ENCODE assay signal across 16 cellular contexts in genomic region chr1:208233978-208234377, GRCh38. TPM values are rescaled to one million over a fixed set of nuclear protein-coding genes. Genes with fewer than 3 reads are reported as not detected.
DNase-seq lines count a peak whose midpoint lies in the region; ATAC-seq, FAIRE-seq and TF ChIP-seq lines count a peak whose summit lies in the region.
"Had no signal": no experiment of that assay in that cellular context is flagged by ENCODE, and none has a peak within 500 bp of the region (broad histone marks: within the 10 kb centered on the region; RNA-seq: fewer than 3 reads in every experiment).

No MANE protein-coding gene starts in this region.

- dilution Hi-C loops in endothelial cell of umbilical vein (cut with MboI; ENCODE audit: extremely low pct_ligation_motif_present, low sequenced_read_pairs) = loop anchor here (25.0 kb wide), 1 partner anchor 97 kb away; no protein-coding TSS in a partner anchor

- no peak for TF ChIP-seq EP300 in upper lobe of left lung (IDR thresholded peaks at IDR 0.05)

- no peak overlapping the region for H3K14ac ChIP-seq in neuronal stem cell (ENCODE audit: low read length)

- no peak for DNase-seq in right cardiac atrium
- DNase-seq in left cardiac atrium = no peak
- no peak for DNase-seq in endothelial cell of umbilical vein (ENCODE audit: low read depth, low spot score)
- no peak for DNase-seq in neuronal stem cell (ENCODE audit: low spot score)
- no peak for DNase-seq in upper lobe of left lung
- DNase-seq in A673 (ENCODE audit: low spot score) = no peak
- no peak for DNase-seq in HTR-8/SVneo (ENCODE audit: insufficient read length, low spot score)
- DNase-seq in NCI-H2081 (lab: John Stamatoyannopoulos, UW) = no peak
- DNase-seq: activated CD4-positive, alpha-beta T cell treated with anti-CD3 and anti-CD28 coated beads for 1 hour; Kasumi-1; RPMI8226; stimulated activated CD4-positive, alpha-beta T cell treated with anti-CD3 and anti-CD28 coated beads, Interleukin-4, amount 100 ng/mL, for 1 hour had no signal

- CTCF ChIA-PET in endothelial cell of umbilical vein (lab: Charles Lee) = interaction anchor here (1.0 to 15.2 kb wide), 4 partner anchors 11 to 102 kb away, joined by 4 to 714 read pairs (median 8); partner anchors contain the start of gene PLXNA2
- CTCF ChIA-PET in A673 (lab: Charles Lee) = interaction anchor here (1.0 kb wide), 1 partner anchor 11 kb away, joined by 3 read pairs; no protein-coding TSS in a partner anchor

- FAIRE-seq in endothelial cell of umbilical vein (lab: Jason Lieb, UNC) (peak; percentile 82), HTR-8/SVneo (lab: Jason Lieb, UNC) (no peak)
- FAIRE-seq: bronchial epithelial cell, endometrium, frontal cortex had no signal

- no peak overlapping the region for H3K18ac ChIP-seq in neuronal stem cell (ENCODE audit: low read length)

- TF ChIP-seq POLR2A in endothelial cell of umbilical vein (IDR thresholded peaks at IDR 0.05; ENCODE audit: low read depth, low read length) = no peak
- TF ChIP-seq POLR2A in upper lobe of left lung (IDR thresholded peaks at IDR 0.05) = no peak

- H4K8ac ChIP-seq in neuronal stem cell (ENCODE audit: low read depth, low read length) = no peak overlapping the region

- no peak overlapping the region for H2AK5ac ChIP-seq in neuronal stem cell (ENCODE audit: low read depth, low read length)

- peak overlapping the region; percentile 42 for H3K27ac ChIP-seq in right cardiac atrium (ENCODE audit: low read length)
- H3K27ac ChIP-seq in endothelial cell of umbilical vein (ENCODE audit: insufficient read depth, low read depth, low read length) = peak overlapping the region; percentile 15
- no peak overlapping the region for H3K27ac ChIP-seq in neuronal stem cell (replicated peaks; ENCODE audit: low read length)
- H3K27ac ChIP-seq in upper lobe of left lung = peak overlapping the region; percentile 51 to 80 (median 78)
- H3K27ac ChIP-seq in A673 (ENCODE audit: low read depth, low read length, poor library complexity, severe bottlenecking) = no peak overlapping the region

- no peaks in the 10 kb centered on the region for H4K20me1 ChIP-seq in endothelial cell of umbilical vein (replicated peaks; ENCODE audit: control insufficient read depth, extremely low read depth, insufficient read depth, low read length)

- H3K4me2 ChIP-seq in endothelial cell of umbilical vein (ENCODE audit: insufficient read depth, low read length) = no peak overlapping the region
- no peak overlapping the region for H3K4me2 ChIP-seq in neuronal stem cell (ENCODE audit: insufficient read depth, low read length, poor library complexity, severe bottlenecking)

- H3K79me2 ChIP-seq in endothelial cell of umbilical vein (ENCODE audit: control insufficient read depth, insufficient read depth, low read length) = peaks cover 100% of the 10 kb centered on the region

- ATAC-seq in right cardiac atrium (no peak), left cardiac atrium (no peak), upper lobe of left lung (ENCODE audit: low FRiP score in 2 of 2) (peak in 1 of 2 donors; percentile 15)
- ATAC-seq: activated naive CD4-positive, alpha-beta T cell treated with anti-CD3 and anti-CD28 coated beads, Interleukin-2, amount 50 U/mL, for 72 hours had no signal

- POLR2A ChIA-PET in endothelial cell of umbilical vein (lab: Charles Lee) (interaction anchor here (1.8 kb wide), 1 partner anchor 12 kb away, joined by 11 read pairs; no protein-coding TSS in a partner anchor), A673 (lab: Charles Lee; ENCODE audit: low non-redundant PET) (no interaction called here)

- intact Hi-C loops in right cardiac atrium (cut with DNase I) = no loop called here
- intact Hi-C loops in left cardiac atrium (cut with DNase I) = no loop called here
- intact Hi-C loops in endothelial cell of umbilical vein (cut with micrococcal nuclease) = no loop called here
- intact Hi-C loops in A673 (cut with micrococcal nuclease; ENCODE audit: unreplicated experiment) = no loop called here

- BruUV-seq in endothelial cell of umbilical vein (replicated peaks; lab: Mats Ljungman, UMichigan) (no TSS peak), A673 (replicated peaks; lab: Mats Ljungman, UMichigan) (no TSS peak)

- H3K79me1 ChIP-seq in neuronal stem cell (ENCODE audit: low read depth, low read length) = no peaks in the 10 kb centered on the region

- H3K4me1 ChIP-seq in right cardiac atrium (ENCODE audit: control insufficient read depth, insufficient read depth, low read length) = peaks cover 43% of the 10 kb centered on the region
- peaks cover 82% of the 10 kb centered on the region for H3K4me1 ChIP-seq in endothelial cell of umbilical vein (ENCODE audit: control insufficient read depth, extremely low read depth, insufficient read depth, low read length)
- peaks cover 34 to 51% of the 10 kb centered on the region in 2 donors for H3K4me1 ChIP-seq in neuronal stem cell (ENCODE audit: control insufficient read depth in 2 of 2, insufficient read depth in 1 of 2, low read depth in 1 of 2, low read length in 2 of 2)
- H3K4me1 ChIP-seq in upper lobe of left lung = peaks cover 91 to 100% (median 95%) of the 10 kb centered on the region in 4 donors
- H3K4me1 ChIP-seq in A673 (ENCODE audit: insufficient read depth, low read length, poor library complexity, severe bottlenecking) = no peaks in the 10 kb centered on the region

- H3K23ac ChIP-seq in neuronal stem cell (ENCODE audit: low read depth, low read length, poor library complexity) = no peak overlapping the region

- H3K27me3 ChIP-seq in right cardiac atrium (ENCODE audit: control insufficient read depth, insufficient read depth) (no peaks in the 10 kb centered on the region), endothelial cell of umbilical vein (ENCODE audit: control insufficient read depth in 2 of 2, insufficient read depth in 2 of 2, low read length in 2 of 2) (no peaks in the 10 kb centered on the region), neuronal stem cell (ENCODE audit: control insufficient read depth in 3 of 3, insufficient read depth in 3 of 3, low read depth in 1 of 3, low read length in 3 of 3) (no peaks in the 10 kb centered on the region), upper lobe of left lung (no peaks in the 10 kb centered on the region), A673 (replicated peaks; ENCODE audit: insufficient read depth, low read depth, low read length, poor library complexity) (peaks cover 54% of the 10 kb centered on the region)

- no peaks in the 10 kb centered on the region for H3K9me1 ChIP-seq in endothelial cell of umbilical vein (replicated peaks; ENCODE audit: control insufficient read depth, extremely low read depth, insufficient read depth, low read length)

- H2BK120ac ChIP-seq in neuronal stem cell (ENCODE audit: low read depth, low read length) = no peak overlapping the region

- no peak overlapping the region for H2BK12ac ChIP-seq in neuronal stem cell (ENCODE audit: low read length)

- 47% methylated on average over 3 of the region's 3 CpGs for WGBS in right cardiac atrium
- no CpG with 5 or more reads among the region's 3 CpGs for WGBS in neuronal stem cell (ENCODE audit: extremely low coverage in 2 of 2, insufficient read length in 2 of 2, insufficient replicate concordance in 1 of 2), 2 donors
- WGBS in upper lobe of left lung, 2 donors = 41 to 50% methylated on average over 3 of the region's 3 CpGs

- no peak overlapping the region for H3K4me3 ChIP-seq in right cardiac atrium (ENCODE audit: low read length)
- H3K4me3 ChIP-seq in endothelial cell of umbilical vein (replicated peaks in 1 of 3; ENCODE audit: insufficient read depth in 1 of 3, low read depth in 1 of 3, low read length in 3 of 3) = no peak overlapping the region
- H3K4me3 ChIP-seq in neuronal stem cell (ENCODE audit: low read length in 2 of 2) = no peak overlapping the region
- no peak overlapping the region for H3K4me3 ChIP-seq in upper lobe of left lung
- no peak overlapping the region for H3K4me3 ChIP-seq in A673 (ENCODE audit: low read depth, low read length, poor library complexity, severe bottlenecking)

- no peak overlapping the region for H2BK15ac ChIP-seq in neuronal stem cell (ENCODE audit: low read length)

- no peak overlapping the region for H3K9ac ChIP-seq in endothelial cell of umbilical vein (replicated peaks; ENCODE audit: extremely low read depth, insufficient read depth, low read length)
- no peak overlapping the region for H3K9ac ChIP-seq in neuronal stem cell (ENCODE audit: low read depth, low read length, poor library complexity)

- H3K36me3 ChIP-seq in endothelial cell of umbilical vein (ENCODE audit: control insufficient read depth in 2 of 2, extremely low read depth in 1 of 2, insufficient read depth in 2 of 2, low read length in 2 of 2) (peaks cover 10 to 11% of the 10 kb centered on the region in 2 experiments), neuronal stem cell (replicated peaks in 1 of 2; ENCODE audit: control insufficient read depth in 2 of 2, insufficient read depth in 2 of 2, low read length in 2 of 2) (no peaks in the 10 kb centered on the region), upper lobe of left lung (peaks cover 0 to 8% (median 0%) of the 10 kb centered on the region in 4 donors), A673 (ENCODE audit: insufficient read depth, low read length, poor library complexity, severe bottlenecking) (no peaks in the 10 kb centered on the region)

- no peak overlapping the region for H2BK5ac ChIP-seq in neuronal stem cell (ENCODE audit: low read length)

- no peak overlapping the region for H3K4ac ChIP-seq in neuronal stem cell (ENCODE audit: low read length)

- H4K91ac ChIP-seq in neuronal stem cell (ENCODE audit: low read depth, low read length, poor library complexity) = no peak overlapping the region

- TF ChIP-seq CTCF in endothelial cell of umbilical vein (IDR thresholded peaks at IDR 0.05; ENCODE audit: extremely low read depth in 1 of 2, insufficient read depth in 1 of 2, low read depth in 1 of 2, low read length in 2 of 2) (no peak), upper lobe of left lung (IDR thresholded peaks at IDR 0.05) (no peak), A673 (conservative IDR thresholded peaks at IDR 0.05; ENCODE audit: low read depth, low read length) (no peak)

- H2AFZ ChIP-seq in endothelial cell of umbilical vein (ENCODE audit: low read depth, low read length) = no peak overlapping the region
- H2AFZ ChIP-seq in neuronal stem cell (ENCODE audit: low read length) = peak overlapping the region; percentile 44

- H3K9me3 ChIP-seq in right cardiac atrium (ENCODE audit: control insufficient read depth, low read length) (no peaks in the 10 kb centered on the region), endothelial cell of umbilical vein (replicated peaks; ENCODE audit: control insufficient read depth, insufficient read depth, low read length) (no peaks in the 10 kb centered on the region), neuronal stem cell (replicated peaks in 1 of 2; ENCODE audit: control insufficient read depth in 2 of 2, insufficient read depth in 1 of 2, low read depth in 1 of 2, low read length in 2 of 2) (no peaks in the 10 kb centered on the region), upper lobe of left lung (no peaks in the 10 kb centered on the region), A673 (ENCODE audit: low read depth, low read length, poor library complexity, severe bottlenecking) (no peaks in the 10 kb centered on the region)

RNA-seq across cellular contexts. Expression of gene PLXNA2, which starts 10.2 kb away (rescaled TPM):
- total RNA-seq in right cardiac atrium (10 to 100 TPM; 16.2 to 26.6 (median 16.8) TPM), left cardiac atrium (10 to 100 TPM; 13.3 to 43.4 TPM), endothelial cell of umbilical vein (229 and 302 TPM in 2 replicates), upper lobe of left lung (100 to 1,000 TPM in 3 of 6 donors, 10 to 100 TPM in 3; 77.5 to 150 (median 101) TPM), A673 (2021) (0.06 TPM in 1 of 2 replicates, not detected in the other)
- polyA plus RNA-seq in right cardiac atrium (7.3 TPM), endothelial cell of umbilical vein (42.6 and 43.3 TPM in 2 replicates)
- polyA plus RNA-seq in endothelial cell of umbilical vein (2011; cell fraction: cytosol; rRNA removed) = 45.8 and 46.2 TPM in 2 replicates
- 246 and 252 TPM in 2 replicates for polyA plus RNA-seq in endothelial cell of umbilical vein (2011; cell fraction: nucleus; rRNA removed)
- polyA plus RNA-seq in endothelial cell of umbilical vein (2012) = 71.3 and 100 TPM in 2 replicates
- 148 and 179 TPM in 2 replicates for polyA minus RNA-seq in endothelial cell of umbilical vein
- polyA minus RNA-seq in endothelial cell of umbilical vein (2011; cell fraction: cytosol; rRNA and poly(A)+ RNA removed) = 4.7 TPM
- polyA minus RNA-seq in endothelial cell of umbilical vein (2011; cell fraction: nucleus; rRNA and poly(A)+ RNA removed) = 206 and 227 TPM in 2 replicates
- 1.2 TPM for polyA plus RNA-seq in neuronal stem cell (2013, experiment 1 of 2)
- polyA plus RNA-seq in neuronal stem cell (2013, experiment 2 of 2) = 1.1 TPM

Comparison
In these comparisons a context has a peak if more than half of its experiments do, and no peak if none do; other contexts are left out.
1. H3K27ac ChIP-seq: peak in right cardiac atrium (single experiment), endothelial cell of umbilical vein (single experiment) and upper lobe of left lung (4 of 4); none in neuronal stem cell (single experiment) and A673 (single experiment).
2. RNA of gene PLXNA2, which starts 10.2 kb away (total RNA-seq): 229 to 302 TPM in endothelial cell of umbilical vein, 77.5 to 150 TPM in upper lobe of left lung, 13.3 to 43.4 TPM in left cardiac atrium and 16.2 to 26.6 TPM in right cardiac atrium; 0.06 TPM in A673; every median in the first group is over 10 times any median in the second.